In the genomic region with DNA sequence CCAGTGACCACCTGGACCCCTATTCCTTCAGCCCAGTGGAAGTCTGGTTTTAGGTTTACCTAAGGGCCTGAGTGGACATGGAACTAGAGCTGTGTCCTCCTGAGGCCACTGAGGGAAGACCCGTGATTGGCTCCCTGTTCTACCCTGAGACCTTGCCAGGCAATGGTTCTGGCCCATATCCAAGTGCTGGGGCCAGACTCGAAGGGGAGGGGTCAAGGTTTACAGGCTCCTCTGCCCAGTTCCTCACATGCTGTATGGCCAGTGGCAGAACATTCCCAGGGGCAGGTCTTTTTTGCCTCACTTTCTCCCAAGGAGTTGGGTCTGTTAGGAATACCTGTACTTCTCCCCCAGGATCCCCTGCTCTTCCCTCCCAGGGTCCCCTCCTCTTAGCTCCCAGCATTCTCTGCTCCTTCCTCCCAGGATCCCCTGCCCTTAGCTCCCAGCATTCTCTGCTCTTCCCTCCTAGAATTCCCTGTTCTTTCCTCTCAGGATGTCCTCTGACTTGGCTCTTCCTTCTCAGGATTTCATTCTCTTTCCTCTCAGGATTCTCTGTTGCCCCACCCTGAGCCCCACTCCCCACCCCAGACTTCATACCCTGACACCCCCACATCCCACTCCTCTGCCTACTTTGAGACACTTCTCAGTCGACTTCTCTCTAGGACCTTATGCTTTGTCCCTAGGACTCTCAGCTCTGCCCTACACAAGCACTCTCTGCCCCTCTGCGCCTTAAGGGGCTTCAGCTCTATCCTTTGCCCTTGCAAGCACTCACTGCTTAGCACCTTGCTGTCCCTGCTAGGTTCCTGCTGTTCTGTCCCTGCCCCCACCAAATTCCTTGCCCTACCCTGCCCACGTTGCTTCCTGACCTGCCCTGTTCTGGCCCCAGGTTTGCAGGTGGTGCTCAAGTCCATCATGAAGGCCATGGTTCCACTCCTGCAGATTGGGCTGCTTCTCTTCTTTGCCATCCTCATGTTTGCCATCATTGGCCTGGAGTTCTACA, we compare ENCODE assay signal across 31 cellular contexts. TPM values are rescaled to one million over a fixed set of nuclear protein-coding genes. Genes with fewer than 3 reads are reported as not detected.
"Had no signal": no experiment of that assay in that cellular context is flagged by ENCODE, and none has a peak within 500 bp of the region (broad histone marks: within the 10 kb centered on the region; RNA-seq: fewer than 3 reads in every experiment).

No MANE protein-coding gene starts in this region.

- H3K27ac ChIP-seq: adrenal gland, ascending aorta, breast epithelium, cardiac muscle cell, colonic mucosa, epithelial cell of prostate, foreskin keratinocyte, gastrocnemius medialis, heart left ventricle, WERI-Rb-1 had no signal

- H3K4me1 ChIP-seq: adrenal gland, ascending aorta, breast epithelium, colonic mucosa, foreskin keratinocyte, gastrocnemius medialis had no signal

- H3K36me3 ChIP-seq: adrenal gland, ascending aorta, breast epithelium, cardiac muscle cell, colonic mucosa, gastrocnemius medialis, heart left ventricle had no signal

- H3K4me3 Mint-ChIP-seq: activated B cell treated with CpG ODN at 0.5 μM for 24 hours; activated CD8-positive, alpha-beta T cell treated with anti-CD3 and anti-CD28 coated beads for 36 hours; activated naive CD4-positive, alpha-beta T cell treated with anti-CD3 and anti-CD28 coated beads, Interleukin-2, amount 50 U/mL, for 24 hours; activated naive CD8-positive, alpha-beta T cell treated with anti-CD3 and anti-CD28 coated beads for 36 hours; activated naive CD8-positive, alpha-beta T cell treated with anti-CD3 and anti-CD28 coated beads, Interleukin-2, amount 50 U/mL, for 24 hours; activated T-cell treated with anti-CD3 and anti-CD28 coated beads, Interleukin-2, amount 50 U/mL, for 4 hours; activated T-helper 17 cell treated with anti-CD3 and anti-CD28 coated beads, Interleukin-2, amount 50 U/mL, for 72 hours; brain had no signal

- H3K27ac Mint-ChIP-seq: activated B cell treated with CpG ODN at 0.5 μM for 24 hours; activated CD8-positive, alpha-beta T cell treated with anti-CD3 and anti-CD28 coated beads for 36 hours; activated naive CD4-positive, alpha-beta T cell treated with anti-CD3 and anti-CD28 coated beads, Interleukin-2, amount 50 U/mL, for 24 hours; activated naive CD8-positive, alpha-beta T cell treated with anti-CD3 and anti-CD28 coated beads for 36 hours; activated naive CD8-positive, alpha-beta T cell treated with anti-CD3 and anti-CD28 coated beads, Interleukin-2, amount 50 U/mL, for 24 hours; activated T-helper 17 cell treated with anti-CD3 and anti-CD28 coated beads, Interleukin-2, amount 50 U/mL, for 72 hours; brain had no signal

- H3K4me1 Mint-ChIP-seq: activated B cell treated with CpG ODN at 0.5 μM for 24 hours; activated naive CD4-positive, alpha-beta T cell treated with anti-CD3 and anti-CD28 coated beads, Interleukin-2, amount 50 U/mL, for 24 hours; activated naive CD8-positive, alpha-beta T cell treated with anti-CD3 and anti-CD28 coated beads for 36 hours; activated naive CD8-positive, alpha-beta T cell treated with anti-CD3 and anti-CD28 coated beads, Interleukin-2, amount 50 U/mL, for 24 hours; activated T-helper 17 cell treated with anti-CD3 and anti-CD28 coated beads, Interleukin-2, amount 50 U/mL, for 72 hours had no signal

- DNase-seq: activated B cell treated with CpG ODN at 0.5 μM for 24 hours; activated CD4-positive, alpha-beta T cell treated with anti-CD3 and anti-CD28 coated beads for 48 hours; activated CD4-positive, alpha-beta T cell treated with anti-CD3 and anti-CD28 coated beads, Interleukin-2, amount 50 U/mL, for 1 hour; activated CD4-positive, alpha-beta T cell treated with anti-CD3 and anti-CD28 coated beads, Interleukin-2, amount 50 U/mL, for 48 hours; activated CD8-positive, alpha-beta memory T cell treated with anti-CD3 and anti-CD28 coated beads for 24 hours; activated CD8-positive, alpha-beta T cell treated with anti-CD3 and anti-CD28 coated beads for 36 hours; activated effector memory CD4-positive, alpha-beta T cell treated with Interleukin-2 at 50 U/mL for 16 hours; activated gamma-delta T cell treated with Interleukin-2 at 50 U/mL for 16 hours; activated naive CD4-positive, alpha-beta T cell treated with Interleukin-2 at 50 U/mL for 16 hours; activated naive CD8-positive, alpha-beta T cell treated with anti-CD3 and anti-CD28 coated beads for 36 hours; activated naive CD8-positive, alpha-beta T cell treated with anti-CD3 and anti-CD28 coated beads, Interleukin-2, amount 50 U/mL, for 24 hours; activated T-cell treated with anti-CD3 and anti-CD28 coated beads, Interleukin-2, amount 50 U/mL, for 4 hours; amygdala; central memory CD4-positive, alpha-beta T cell; cerebellar nuclear complex; colonic mucosa; effector CD8-positive, alpha-beta T cell; foreskin keratinocyte; gastrocnemius medialis; glutamatergic neuron; T-helper 2 cell; WERI-Rb-1 had no signal

- H3K27me3 ChIP-seq: adrenal gland, ascending aorta, breast epithelium, cardiac muscle cell, colonic mucosa, foreskin keratinocyte, gastrocnemius medialis had no signal

- H3K36me3 Mint-ChIP-seq: activated naive CD4-positive, alpha-beta T cell treated with anti-CD3 and anti-CD28 coated beads, Interleukin-2, amount 50 U/mL, for 24 hours; activated naive CD8-positive, alpha-beta T cell treated with anti-CD3 and anti-CD28 coated beads for 36 hours had no signal

- H3K4me3 ChIP-seq: adrenal gland, ascending aorta, breast epithelium, cardiac muscle cell, colonic mucosa, gastrocnemius medialis, heart left ventricle had no signal

- H3K9me3 ChIP-seq: adrenal gland, ascending aorta, breast epithelium, colonic mucosa, gastrocnemius medialis, heart left ventricle had no signal

- H3K9me3 Mint-ChIP-seq: activated B cell treated with CpG ODN at 0.5 μM for 24 hours; activated CD8-positive, alpha-beta T cell treated with anti-CD3 and anti-CD28 coated beads for 36 hours; activated naive CD4-positive, alpha-beta T cell treated with anti-CD3 and anti-CD28 coated beads, Interleukin-2, amount 50 U/mL, for 24 hours; activated naive CD8-positive, alpha-beta T cell treated with anti-CD3 and anti-CD28 coated beads for 36 hours; activated naive CD8-positive, alpha-beta T cell treated with anti-CD3 and anti-CD28 coated beads, Interleukin-2, amount 50 U/mL, for 24 hours; activated T-cell treated with anti-CD3 and anti-CD28 coated beads, Interleukin-2, amount 50 U/mL, for 4 hours; activated T-helper 17 cell treated with anti-CD3 and anti-CD28 coated beads, Interleukin-2, amount 50 U/mL, for 72 hours had no signal

RNA-seq across cellular contexts. Expression of a gene that starts 36.5 kb away (rescaled TPM):
- total RNA-seq: activated CD8-positive, alpha-beta T cell treated with anti-CD3 and anti-CD28 coated beads for 36 hours; activated naive CD8-positive, alpha-beta T cell treated with anti-CD3 and anti-CD28 coated beads for 36 hours; ascending aorta had no signal
